ENCODE assay signal across 10 cellular contexts in genomic region chr6:105560611-105561066, GRCh38.
DNase-seq lines count a peak whose midpoint lies in the region; ATAC-seq and TF ChIP-seq lines count a peak whose summit lies in the region.
"Had no signal": no experiment of that assay in that cellular context is flagged by ENCODE, and none has a peak within 500 bp of the region (broad histone marks: within the 10 kb centered on the region; RNA-seq: fewer than 3 reads in every experiment).

No MANE protein-coding gene starts in this region.

- H3K4me3 ChIP-seq in fibroblast of the aortic adventitia (ENCODE audit: low read depth, low read length) = no peak overlapping the region
- H3K4me3 ChIP-seq in upper lobe of left lung = no peak overlapping the region
- H3K4me3 ChIP-seq: skin epidermis had no signal

- no peak overlapping the region for H3K27ac ChIP-seq in upper lobe of left lung
- H3K27ac ChIP-seq: skin epidermis had no signal

- no peak for TF ChIP-seq POLR2A in upper lobe of left lung (IDR thresholded peaks at IDR 0.05)

- H3K27me3 ChIP-seq in upper lobe of left lung = no peaks in the 10 kb centered on the region

- H3K4me1 ChIP-seq in upper lobe of left lung = no peaks in the 10 kb centered on the region

- ATAC-seq in GM18861 (IDR thresholded peaks at IDR 0.05; ENCODE audit: unreplicated experiment) (peak; percentile 90), GM21723 (IDR thresholded peaks at IDR 0.05; ENCODE audit: unreplicated experiment) (peak; percentile 95), HG03565 (IDR thresholded peaks at IDR 0.05; ENCODE audit: unreplicated experiment) (peak; percentile 88), upper lobe of left lung (ENCODE audit: low FRiP score in 2 of 2) (no peak)

- DNase-seq in fibroblast of the aortic adventitia (ENCODE audit: low read depth) (peak; percentile 22), T1000 (lab: John Stamatoyannopoulos, UW) (no peak), occipital lobe (lab: John Stamatoyannopoulos, UW) (no peak), NCI-H446 (lab: John Stamatoyannopoulos, UW) (no peak), upper lobe of left lung (no peak)
- DNase-seq: NCI-H524 treated with DMSO at 0.1 percent for 48 hours had no signal

- H3K9me3 ChIP-seq in upper lobe of left lung = no peaks in the 10 kb centered on the region

- no peak for TF ChIP-seq EP300 in upper lobe of left lung (IDR thresholded peaks at IDR 0.05)

- H3K36me3 ChIP-seq in upper lobe of left lung = no peaks in the 10 kb centered on the region

- 77 to 89% methylated on average over 2 of the region's 2 CpGs for WGBS in upper lobe of left lung, 2 donors

- TF ChIP-seq CTCF in fibroblast of the aortic adventitia (IDR thresholded peaks at IDR 0.05; ENCODE audit: insufficient read depth, low read length) (no peak), upper lobe of left lung (IDR thresholded peaks at IDR 0.05) (no peak)

Comparison
In these comparisons a context has a peak if more than half of its experiments do, and no peak if none do; other contexts are left out.
1. ATAC-seq: peak in GM18861 (single experiment), GM21723 (single experiment) and HG03565 (single experiment); none in upper lobe of left lung (0 of 2).